ENCODE assay signal across 13 cellular contexts in genomic region chr14:105073720-105074600, GRCh38. TPM values are rescaled to one million over a fixed set of nuclear protein-coding genes. Genes with fewer than 3 reads are reported as not detected.
A peak's percentile ranks its signal among the peaks of the same experiment; 100 is the strongest.
DNase-seq lines count a peak whose midpoint lies in the region; ATAC-seq and TF ChIP-seq lines count a peak whose summit lies in the region.
"Had no signal": no experiment of that assay in that cellular context is flagged by ENCODE, and none has a peak within 500 bp of the region (broad histone marks: within the 10 kb centered on the region; RNA-seq: fewer than 3 reads in every experiment).

No MANE protein-coding gene starts in this region.

- peaks cover 50% of the 10 kb centered on the region for H3K4me1 Mint-ChIP-seq in activated CD8-positive, alpha-beta memory T cell treated with anti-CD3 and anti-CD28 coated beads, Interleukin-2, amount 10 ng/mL, durations not matched to agents 7 days and 5 days
- peaks cover 58% of the 10 kb centered on the region for H3K4me1 Mint-ChIP-seq in CD14-positive monocyte
- H3K4me1 Mint-ChIP-seq in stimulated activated naive B cell treated with anti-CD40 and anti-IgM and Interleukin-4, amounts not matched to agents 10 μg/mL and 1 μg/mL and 100 μg/mL, for 72 hours: peaks cover 52 to 74% of the 10 kb centered on the region in 2 donors

- DNase-seq in activated CD8-positive, alpha-beta memory T cell treated with anti-CD3 and anti-CD28 coated beads, Interleukin-2, amount 50 U/mL, for 48 hours: peak; percentile 50
- DNase-seq in activated CD8-positive, alpha-beta memory T cell treated with anti-CD3 and anti-CD28 coated beads, Interleukin-2, amount 10 ng/mL, durations not matched to agents 7 days and 5 days: no peak
- DNase-seq in CD14-positive monocyte (ENCODE audit: low spot score) (peak; percentile 43), islet precursor cell (peak; percentile 52), NCI-H345 treated with DMSO at 0.1 percent for 48 hours (lab: John Stamatoyannopoulos, UW; ENCODE audit: unreplicated experiment) (no peak), NCI-H748 (lab: John Stamatoyannopoulos, UW; ENCODE audit: unreplicated experiment) (no peak)
- DNase-seq in stimulated activated naive B cell treated with anti-CD40 and anti-IgM and Interleukin-4, amounts not matched to agents 10 μg/mL and 1 μg/mL and 100 μg/mL, for 72 hours: no peak
- DNase-seq: CD8-positive, alpha-beta memory T cell; GM23248; NCI-H1436 treated with DMSO at 0.1 percent for 48 hours; NCI-H2081 treated with DMSO at 0.1 percent for 48 hours; NCI-H774 had no signal

- peaks cover 3% of the 10 kb centered on the region for H3K27me3 Mint-ChIP-seq in activated CD8-positive, alpha-beta memory T cell treated with anti-CD3 and anti-CD28 coated beads, Interleukin-2, amount 10 ng/mL, durations not matched to agents 7 days and 5 days
- H3K27me3 Mint-ChIP-seq in CD14-positive monocyte (ENCODE audit: low read depth in 3 of 3): peaks cover 0 to 9% (median 6%) of the 10 kb centered on the region in 3 donors
- no peaks in the 10 kb centered on the region for H3K27me3 Mint-ChIP-seq in stimulated activated naive B cell treated with anti-CD40 and anti-IgM and Interleukin-4, amounts not matched to agents 10 μg/mL and 1 μg/mL and 100 μg/mL, for 72 hours
- H3K27me3 Mint-ChIP-seq: CD8-positive, alpha-beta memory T cell had no signal

- no peak for ATAC-seq in activated CD8-positive, alpha-beta memory T cell treated with anti-CD3 and anti-CD28 coated beads, Interleukin-2, amount 10 ng/mL, durations not matched to agents 7 days and 5 days
- ATAC-seq in stimulated activated naive B cell treated with anti-CD40 and anti-IgM and Interleukin-4, amounts not matched to agents 10 μg/mL and 1 μg/mL and 100 μg/mL, for 72 hours (replicated peaks): no peak
- no peak for ATAC-seq in HG02678 (IDR thresholded peaks at IDR 0.05; ENCODE audit: unreplicated experiment)

- CTCF ChIA-PET in activated CD8-positive, alpha-beta memory T cell treated with anti-CD3 and anti-CD28 coated beads, Interleukin-2, amount 10 ng/mL, durations not matched to agents 7 days and 5 days (lab: Charles Lee): interaction anchor here (1.9 to 8.3 kb wide), 2 partner anchors 11 to 14 kb away, joined by 5 to 103 read pairs; no protein-coding TSS in a partner anchor

- no peak overlapping the region for H3K27ac Mint-ChIP-seq in activated CD8-positive, alpha-beta memory T cell treated with anti-CD3 and anti-CD28 coated beads, Interleukin-2, amount 10 ng/mL, durations not matched to agents 7 days and 5 days
- peak overlapping the region in 1 of 7 donors; percentile 82 for H3K27ac Mint-ChIP-seq in CD14-positive monocyte
- H3K27ac Mint-ChIP-seq in stimulated activated naive B cell treated with anti-CD40 and anti-IgM and Interleukin-4, amounts not matched to agents 10 μg/mL and 1 μg/mL and 100 μg/mL, for 72 hours: peak overlapping the region; percentile 74

- H3K4me3 Mint-ChIP-seq in activated CD8-positive, alpha-beta memory T cell treated with anti-CD3 and anti-CD28 coated beads, Interleukin-2, amount 10 ng/mL, durations not matched to agents 7 days and 5 days: no peak overlapping the region
- no peak overlapping the region for H3K4me3 Mint-ChIP-seq in CD14-positive monocyte
- H3K4me3 Mint-ChIP-seq in stimulated activated naive B cell treated with anti-CD40 and anti-IgM and Interleukin-4, amounts not matched to agents 10 μg/mL and 1 μg/mL and 100 μg/mL, for 72 hours: no peak overlapping the region

- H3K9me3 Mint-ChIP-seq in activated CD8-positive, alpha-beta memory T cell treated with anti-CD3 and anti-CD28 coated beads, Interleukin-2, amount 10 ng/mL, durations not matched to agents 7 days and 5 days (ENCODE audit: low read depth): no peaks in the 10 kb centered on the region
- H3K9me3 Mint-ChIP-seq in CD14-positive monocyte: peaks cover 0 to 2% (median 0%) of the 10 kb centered on the region in 7 donors
- peaks cover 0 to under 1% of the 10 kb centered on the region in 2 donors for H3K9me3 Mint-ChIP-seq in stimulated activated naive B cell treated with anti-CD40 and anti-IgM and Interleukin-4, amounts not matched to agents 10 μg/mL and 1 μg/mL and 100 μg/mL, for 72 hours
- H3K9me3 Mint-ChIP-seq: CD8-positive, alpha-beta memory T cell had no signal

- TF ChIP-seq CTCF in CD14-positive monocyte (IDR thresholded peaks at IDR 0.05): no peak

- intact Hi-C loops in CD14-positive monocyte (cut with micrococcal nuclease): loop anchor here in 1 of 2 donors (5.0 kb wide), 1 partner anchor 408 kb away; no protein-coding TSS in a partner anchor

- no peaks in the 10 kb centered on the region for H3K36me3 Mint-ChIP-seq in activated CD8-positive, alpha-beta memory T cell treated with anti-CD3 and anti-CD28 coated beads, Interleukin-2, amount 10 ng/mL, durations not matched to agents 7 days and 5 days
- peaks cover 4 to 5% of the 10 kb centered on the region in 2 donors for H3K36me3 Mint-ChIP-seq in CD14-positive monocyte
- H3K36me3 Mint-ChIP-seq in stimulated activated naive B cell treated with anti-CD40 and anti-IgM and Interleukin-4, amounts not matched to agents 10 μg/mL and 1 μg/mL and 100 μg/mL, for 72 hours: peaks cover under 1 to 5% of the 10 kb centered on the region in 2 donors
- H3K36me3 Mint-ChIP-seq: CD8-positive, alpha-beta memory T cell had no signal

RNA-seq across cellular contexts. Expression of gene GPR132, which starts 8.7 kb away (rescaled TPM):
- 10 to 100 TPM; 47.4 to 49.4 TPM for total RNA-seq in activated CD8-positive, alpha-beta memory T cell treated with anti-CD3 and anti-CD28 coated beads, Interleukin-2, amount 10 ng/mL, durations not matched to agents 7 days and 5 days
- 10 to 100 TPM in 1 of 2 donors, 1 to 10 TPM in 1; 6.3 to 13.0 TPM for polyA plus RNA-seq in CD14-positive monocyte
- total RNA-seq: GM23248 had no signal
- polyA plus RNA-seq: GM23248 had no signal

RNA-seq across cellular contexts. Expression of gene CDCA4, which starts 53.1 kb away (rescaled TPM):
- 10 to 100 TPM; 70.8 to 77.8 TPM for total RNA-seq in activated CD8-positive, alpha-beta memory T cell treated with anti-CD3 and anti-CD28 coated beads, Interleukin-2, amount 10 ng/mL, durations not matched to agents 7 days and 5 days
- 10 to 100 TPM in 1 of 2 donors, 1 to 10 TPM in 1; 8.6 to 12.0 TPM for polyA plus RNA-seq in CD14-positive monocyte

Comparison
In these comparisons a context has a peak if more than half of its experiments do, and no peak if none do; other contexts are left out.
1. DNase-seq: peak in activated CD8-positive, alpha-beta memory T cell treated with anti-CD3 and anti-CD28 coated beads, Interleukin-2, amount 50 U/mL, for 48 hours (single experiment), CD14-positive monocyte (single experiment) and islet precursor cell (single experiment); none in activated CD8-positive, alpha-beta memory T cell treated with anti-CD3 and anti-CD28 coated beads, Interleukin-2, amount 10 ng/mL, durations not matched to agents 7 days and 5 days (single experiment), stimulated activated naive B cell treated with anti-CD40 and anti-IgM and Interleukin-4, amounts not matched to agents 10 μg/mL and 1 μg/mL and 100 μg/mL, for 72 hours (single experiment), NCI-H345 treated with DMSO at 0.1 percent for 48 hours (single experiment) and NCI-H748 (single experiment).